In the genomic region with DNA sequence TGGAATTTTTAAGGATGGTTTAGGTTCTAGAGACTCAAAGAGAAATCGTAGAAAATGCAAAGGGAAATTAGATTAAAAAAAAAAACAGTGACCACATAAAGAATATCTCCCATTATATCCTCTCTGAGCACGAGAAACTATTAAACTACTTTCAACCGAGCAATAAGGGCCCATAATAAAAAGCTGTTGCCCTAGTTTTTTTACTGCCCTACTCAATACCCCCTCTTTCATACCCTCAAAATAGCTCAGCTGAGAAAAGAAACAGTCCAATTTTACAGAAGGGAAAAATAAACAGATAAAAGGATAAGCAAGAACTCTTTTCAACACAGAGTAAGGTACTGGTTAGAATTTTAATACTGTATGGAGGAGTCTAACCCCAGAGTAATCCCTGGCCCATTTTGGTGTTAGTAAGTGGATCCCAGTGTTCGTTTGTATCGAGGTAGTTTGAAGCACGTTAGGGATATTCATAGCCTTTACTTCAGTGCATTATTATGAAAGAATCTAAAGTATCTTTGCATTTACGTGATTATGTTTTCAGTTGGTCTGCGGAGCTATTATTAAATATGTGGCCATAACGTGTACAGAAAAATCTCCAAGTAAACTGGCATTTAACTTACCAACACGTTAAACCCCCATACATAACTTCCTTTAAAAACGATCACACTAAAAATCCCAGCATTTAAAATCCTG, we compare ENCODE assay signal across 8 cellular contexts. TPM values are rescaled to one million over a fixed set of nuclear protein-coding genes. Genes with fewer than 3 reads are reported as not detected.
DNase-seq lines count a peak whose midpoint lies in the region; ATAC-seq and TF ChIP-seq lines count a peak whose summit lies in the region.

No MANE protein-coding gene starts in this region.

- peak overlapping the region; percentile 21 for H3K27ac Mint-ChIP-seq in CD4-positive, alpha-beta T cell
- peak overlapping the region; percentile 97 to 99 (median 98) for H3K27ac Mint-ChIP-seq in nephron

- H3K4me3 ChIP-seq in MG63 (peak overlapping the region; percentile 80), coronary artery (peak overlapping the region; percentile 98)

- peaks cover 57% of the 10 kb centered on the region for H3K4me1 Mint-ChIP-seq in CD4-positive, alpha-beta T cell (ENCODE audit: low read depth)
- peaks cover 79% of the 10 kb centered on the region for H3K4me1 Mint-ChIP-seq in nephron

- ATAC-seq in CD4-positive, alpha-beta T cell (ENCODE audit: poor library complexity) = no peak

- no peaks in the 10 kb centered on the region for H3K36me3 Mint-ChIP-seq in CD4-positive, alpha-beta T cell (ENCODE audit: low read depth)
- no peaks in the 10 kb centered on the region for H3K36me3 Mint-ChIP-seq in nephron (ENCODE audit: low read depth)

- POLR2A ChIA-PET in CD4-positive, alpha-beta T cell (lab: Charles Lee) = interaction anchor here (0.6 to 1.6 kb wide), 11 partner anchors 9 to 932 kb away, joined by 3 to 6 read pairs (median 4); a partner anchor contains a TSS

- peaks cover 39% of the 10 kb centered on the region for H3K27me3 Mint-ChIP-seq in CD4-positive, alpha-beta T cell
- no peaks in the 10 kb centered on the region for H3K27me3 Mint-ChIP-seq in nephron (ENCODE audit: low read depth)

- peaks cover 26% of the 10 kb centered on the region for H3K36me3 ChIP-seq in MG63

- H3K4me3 Mint-ChIP-seq in CD4-positive, alpha-beta T cell = peak overlapping the region; percentile 78
- H3K4me3 Mint-ChIP-seq in nephron = peak overlapping the region; percentile 90 to 93 (median 91)

- no peak overlapping the region for H3K27ac ChIP-seq in CD4-positive, alpha-beta T cell (ENCODE audit: low read depth, low read length)
- H3K27ac ChIP-seq in coronary artery = peak overlapping the region; percentile 98 to 99

- TF ChIP-seq CTCF in CD4-positive, alpha-beta T cell (IDR thresholded peaks at IDR 0.05) = no peak
- no peak for TF ChIP-seq CTCF in coronary artery (IDR thresholded peaks at IDR 0.05)
- no peak for TF ChIP-seq CTCF in nephron (IDR thresholded peaks at IDR 0.05; ENCODE audit: unreplicated experiment in 3 of 3)

- H3K27me3 ChIP-seq in CD4-positive, alpha-beta T cell (ENCODE audit: control insufficient read depth, insufficient read depth, low read length) = peaks cover 28% of the 10 kb centered on the region
- no peaks in the 10 kb centered on the region for H3K27me3 ChIP-seq in MG63

- no peaks in the 10 kb centered on the region for H3K9me3 ChIP-seq in CD4-positive, alpha-beta T cell (ENCODE audit: control insufficient read depth, low read length)
- H3K9me3 ChIP-seq in MG63 = no peaks in the 10 kb centered on the region

- DNase-seq in CD4-positive, alpha-beta T cell = no peak
- DNase-seq in MG63 = no peak
- no peak for DNase-seq in coronary artery (ENCODE audit: low spot score)
- no peak for DNase-seq in posterior vena cava (ENCODE audit: low spot score)
- no peak for DNase-seq in RPMI8226
- no peak for DNase-seq in 8988T
- DNase-seq in T-helper 9 cell = no peak

- intact Hi-C loops in CD4-positive, alpha-beta T cell (cut with DNase I, micrococcal nuclease) = no loop called here
- intact Hi-C loops in posterior vena cava (cut with DNase I) = loop anchor here in 1 of 2 donors (5.0 kb wide), 1 partner anchor 63 kb away; no protein-coding TSS in a partner anchor

- no peaks in the 10 kb centered on the region for H3K9me3 Mint-ChIP-seq in CD4-positive, alpha-beta T cell
- H3K9me3 Mint-ChIP-seq in nephron = no peaks in the 10 kb centered on the region

- CTCF ChIA-PET in CD4-positive, alpha-beta T cell (lab: Charles Lee) = no interaction called here

RNA-seq across cellular contexts. Expression of a gene that starts 1.0 kb away (rescaled TPM):
- total RNA-seq in CD4-positive, alpha-beta T cell = 1 to 10 TPM; 3.8 to 4.3 TPM
- 74.7 and 99.2 TPM in 2 replicates for total RNA-seq in MG63 (2014; rRNA removed; shearing (Covaris generic); ENCODE audit: low replicate concordance)
- 10 to 100 TPM; 40.2 to 55.7 TPM for total RNA-seq in posterior vena cava

RNA-seq across cellular contexts. Expression of a gene that starts 47.4 kb away (rescaled TPM):
- not detected for total RNA-seq in CD4-positive, alpha-beta T cell
- 1.1 TPM in 1 of 2 replicates, not detected in the other for total RNA-seq in MG63 (2014; rRNA removed; shearing (Covaris generic); ENCODE audit: low replicate concordance)
- total RNA-seq in posterior vena cava = under 1 TPM; 0.29 to 0.51 TPM

Comparison
In these comparisons a context has a peak if more than half of its experiments do, and no peak if none do; other contexts are left out.
1. RNA of a gene that starts 1.0 kb away (total RNA-seq): 74.7 to 99.2 TPM in MG63 and 40.2 to 55.7 TPM in posterior vena cava; 3.8 to 4.3 TPM in CD4-positive, alpha-beta T cell; every median in the first group is over 4 times any median in the second.